In the genomic region with DNA sequence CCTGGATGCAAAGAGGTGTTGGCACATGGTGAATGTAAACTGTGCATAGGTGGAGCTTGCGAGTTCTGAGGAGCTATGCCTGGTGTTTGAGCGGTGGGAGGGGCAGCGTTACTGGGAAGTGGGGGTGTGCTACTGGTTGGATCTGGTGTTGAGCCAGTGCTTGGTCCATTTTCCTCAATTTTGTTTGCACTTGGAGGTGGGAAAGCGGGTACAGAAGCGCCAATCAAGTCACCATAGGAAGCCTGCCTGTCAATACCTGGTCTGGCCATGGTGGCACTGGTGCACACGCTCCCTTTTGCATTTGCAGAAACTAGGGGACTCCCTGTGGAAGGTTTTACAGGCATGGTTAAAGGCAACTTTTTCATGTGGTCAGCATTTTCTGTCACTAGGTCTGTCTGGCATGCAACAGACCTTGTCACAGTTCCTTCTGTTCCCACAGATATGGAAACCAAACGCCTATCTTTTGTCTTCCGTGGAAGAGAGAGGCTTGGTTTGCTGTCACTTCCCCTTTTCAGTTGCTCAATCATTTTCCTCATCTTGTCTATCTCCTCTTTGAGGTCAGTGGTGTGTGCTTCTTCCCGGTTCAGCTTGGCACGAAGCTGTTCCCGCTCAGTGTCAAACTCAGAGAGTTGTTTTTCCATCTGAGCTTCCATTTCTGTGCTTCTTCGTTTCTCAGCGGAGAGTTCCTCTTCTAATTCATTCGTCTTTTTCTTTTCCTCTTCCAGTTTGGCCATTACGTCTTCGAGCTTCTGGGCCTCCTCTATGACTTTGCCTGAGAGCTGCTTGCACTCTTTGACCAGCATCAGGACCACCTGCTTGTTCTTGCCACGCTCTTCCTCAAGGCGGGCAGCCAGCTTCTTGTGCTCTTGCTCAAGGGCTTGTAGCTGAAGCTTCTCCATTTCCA, we compare ENCODE assay signal across 9 cellular contexts.
A peak's percentile ranks its signal among the peaks of the same experiment; 100 is the strongest.
DNase-seq lines count a peak whose midpoint lies in the region; ATAC-seq and TF ChIP-seq lines count a peak whose summit lies in the region.
"Had no signal": no experiment of that assay in that cellular context is flagged by ENCODE, and none has a peak within 500 bp of the region (broad histone marks: within the 10 kb centered on the region; RNA-seq: fewer than 3 reads in every experiment).

No MANE protein-coding gene starts in this region.

- no peak overlapping the region for H3K27ac Mint-ChIP-seq in CD8-positive, alpha-beta memory T cell
- H3K27ac Mint-ChIP-seq in activated CD4-positive, alpha-beta T cell treated with anti-CD3 and anti-CD28 coated beads for 36 hours: no peak overlapping the region

- no peak for TF ChIP-seq CTCF in dorsolateral prefrontal cortex (IDR thresholded peaks at IDR 0.05 in 54 of 56, conservative IDR thresholded peaks at IDR 0.05 in 2 of 56; ENCODE audit: low read depth in 1 of 56, partially characterized antibody in 56 of 56)

- no peak overlapping the region for H3K4me3 ChIP-seq in CD8-positive, alpha-beta memory T cell (ENCODE audit: low read length)
- H3K4me3 ChIP-seq in dorsolateral prefrontal cortex: no peak overlapping the region

- H3K27me3 ChIP-seq in CD8-positive, alpha-beta memory T cell (ENCODE audit: insufficient read depth, low read length, poor library complexity, severe bottlenecking): no peaks in the 10 kb centered on the region
- no peaks in the 10 kb centered on the region for H3K27me3 ChIP-seq in dorsolateral prefrontal cortex

- H3K9me3 ChIP-seq in CD8-positive, alpha-beta memory T cell (ENCODE audit: low read length): peaks cover 4% of the 10 kb centered on the region

- intact Hi-C loops in dorsolateral prefrontal cortex (cut with DNase I): no loop called here
- intact Hi-C loops in activated CD4-positive, alpha-beta T cell treated with anti-CD3 and anti-CD28 coated beads for 36 hours (cut with DNase I, micrococcal nuclease): no loop called here

- no peak overlapping the region for H3K4me3 Mint-ChIP-seq in CD8-positive, alpha-beta memory T cell
- no peak overlapping the region for H3K4me3 Mint-ChIP-seq in activated CD4-positive, alpha-beta T cell treated with anti-CD3 and anti-CD28 coated beads for 36 hours

- no peak for DNase-seq in CD8-positive, alpha-beta memory T cell
- no peak for DNase-seq in dorsolateral prefrontal cortex
- no peak for DNase-seq in GOT3 (lab: John Stamatoyannopoulos, UW)
- DNase-seq in T-helper 1 cell: no peak
- no peak for DNase-seq in activated CD4-positive, alpha-beta T cell treated with anti-CD3 and anti-CD28 coated beads for 36 hours
- no peak for DNase-seq in NCI-H510A (lab: John Stamatoyannopoulos, UW)
- DNase-seq: COR-L47 had no signal

- no peaks in the 10 kb centered on the region for H3K36me3 Mint-ChIP-seq in CD8-positive, alpha-beta memory T cell
- H3K36me3 Mint-ChIP-seq in activated CD4-positive, alpha-beta T cell treated with anti-CD3 and anti-CD28 coated beads for 36 hours (ENCODE audit: low read depth): no peaks in the 10 kb centered on the region

- peak overlapping the region; percentile 35 for H3K27ac ChIP-seq in CD8-positive, alpha-beta memory T cell (ENCODE audit: low read depth, low read length)
- peak overlapping the region in 54 of 59 donors; percentile 0 to 81 (median 60) for H3K27ac ChIP-seq in dorsolateral prefrontal cortex

- CTCF ChIA-PET in CD8-positive, alpha-beta memory T cell (lab: Charles Lee): interaction anchor here (1.2 kb wide), 1 partner anchor 20 kb away, joined by 3 read pairs; no protein-coding TSS in a partner anchor
- CTCF ChIA-PET in activated CD4-positive, alpha-beta T cell treated with anti-CD3 and anti-CD28 coated beads for 36 hours (lab: Charles Lee): no interaction called here

- H3K36me3 ChIP-seq in CD8-positive, alpha-beta memory T cell (ENCODE audit: insufficient read depth, low read length): no peaks in the 10 kb centered on the region

- peaks cover 0 to 7% (median 0%) of the 10 kb centered on the region in 5 donors for H3K9me3 Mint-ChIP-seq in CD8-positive, alpha-beta memory T cell
- H3K9me3 Mint-ChIP-seq in activated CD4-positive, alpha-beta T cell treated with anti-CD3 and anti-CD28 coated beads for 36 hours (ENCODE audit: low read depth): no peaks in the 10 kb centered on the region

- H3K27me3 Mint-ChIP-seq in CD8-positive, alpha-beta memory T cell: no peaks in the 10 kb centered on the region
- peaks cover 11% of the 10 kb centered on the region for H3K27me3 Mint-ChIP-seq in activated CD4-positive, alpha-beta T cell treated with anti-CD3 and anti-CD28 coated beads for 36 hours

- POLR2A ChIA-PET in CD8-positive, alpha-beta memory T cell (lab: Charles Lee): interaction anchor here (0.5 kb wide), 1 partner anchor 87 kb away, joined by 3 read pairs; no protein-coding TSS in a partner anchor
- POLR2A ChIA-PET in activated CD4-positive, alpha-beta T cell treated with anti-CD3 and anti-CD28 coated beads for 36 hours (lab: Charles Lee): no interaction called here

- peak; percentile 54 for ATAC-seq in GM19467 (IDR thresholded peaks at IDR 0.05; ENCODE audit: unreplicated experiment)
- peak; percentile 78 for ATAC-seq in HG03432 (IDR thresholded peaks at IDR 0.05; ENCODE audit: unreplicated experiment)
- no peak for ATAC-seq in activated CD4-positive, alpha-beta T cell treated with anti-CD3 and anti-CD28 coated beads for 36 hours

- peaks cover 0 to 5% (median 1%) of the 10 kb centered on the region in 3 donors for H3K4me1 Mint-ChIP-seq in CD8-positive, alpha-beta memory T cell
- H3K4me1 Mint-ChIP-seq in activated CD4-positive, alpha-beta T cell treated with anti-CD3 and anti-CD28 coated beads for 36 hours: no peaks in the 10 kb centered on the region

- no peaks in the 10 kb centered on the region for H3K4me1 ChIP-seq in CD8-positive, alpha-beta memory T cell (ENCODE audit: insufficient read depth, low read length)
